Comparison of ENCODE assay signal across 8 cellular contexts in the genomic region with DNA sequence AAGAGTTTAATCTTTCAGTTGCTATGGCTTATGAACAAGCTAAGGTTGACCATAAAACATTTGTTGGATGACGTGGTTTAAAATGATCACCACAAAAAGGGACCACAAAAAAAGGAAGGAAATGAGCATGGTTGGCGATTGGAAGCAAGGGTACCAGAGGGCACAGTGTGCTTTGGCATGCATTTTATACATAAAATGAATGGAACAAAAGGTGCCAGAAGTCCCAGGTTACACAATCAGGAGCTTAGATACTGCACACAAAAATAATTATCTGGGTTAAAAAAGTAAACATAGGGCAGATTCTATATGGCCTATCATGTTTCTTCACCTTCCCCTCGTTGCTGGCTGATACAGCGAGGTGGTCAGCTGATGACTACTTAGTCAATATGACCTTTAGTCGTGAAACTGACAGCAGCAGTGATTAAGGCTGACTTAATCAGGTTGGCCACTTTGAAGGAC. TPM values are rescaled to one million over a fixed set of nuclear protein-coding genes. Genes with fewer than 3 reads are reported as not detected.
DNase-seq lines count a peak whose midpoint lies in the region; ATAC-seq lines count a peak whose summit lies in the region.

No MANE protein-coding gene starts in this region.

- no peak for ATAC-seq in GM19395 (IDR thresholded peaks at IDR 0.05; ENCODE audit: unreplicated experiment)

- DNase-seq in GM04504 (ENCODE audit: low read depth) (peak; percentile 8), HuH-7 (ENCODE audit: low spot score) (peak; percentile 46), amniotic epithelial cell (ENCODE audit: low read depth) (peak; percentile 64), mucosa of gallbladder (ENCODE audit: low spot score) (peak; percentile 40), NCI-H1436 treated with DMSO at 0.1 percent for 48 hours (lab: John Stamatoyannopoulos, UW) (no peak), amygdala (lab: John Stamatoyannopoulos, UW) (no peak)
- no peak for DNase-seq in activated effector memory CD4-positive, alpha-beta T cell treated with Interleukin-2 at 50 U/mL for 16 hours

RNA-seq across cellular contexts. Expression of a gene that starts 50.7 kb away (rescaled TPM):
- total RNA-seq in mucosa of gallbladder, result 50.5 TPM

RNA-seq across cellular contexts. Expression of a gene that starts 58.8 kb away (rescaled TPM):
- total RNA-seq in mucosa of gallbladder, result 33.7 TPM

Comparison
In these comparisons a context has a peak if more than half of its experiments do, and no peak if none do; other contexts are left out.
1. DNase-seq: peak in GM04504 (single experiment), HuH-7 (single experiment), amniotic epithelial cell (single experiment) and mucosa of gallbladder (single experiment); none in activated effector memory CD4-positive, alpha-beta T cell treated with Interleukin-2 at 50 U/mL for 16 hours (single experiment), NCI-H1436 treated with DMSO at 0.1 percent for 48 hours (single experiment) and amygdala (0 of 56).